8 cellular contexts compared by ENCODE assay signal in the genomic region with DNA sequence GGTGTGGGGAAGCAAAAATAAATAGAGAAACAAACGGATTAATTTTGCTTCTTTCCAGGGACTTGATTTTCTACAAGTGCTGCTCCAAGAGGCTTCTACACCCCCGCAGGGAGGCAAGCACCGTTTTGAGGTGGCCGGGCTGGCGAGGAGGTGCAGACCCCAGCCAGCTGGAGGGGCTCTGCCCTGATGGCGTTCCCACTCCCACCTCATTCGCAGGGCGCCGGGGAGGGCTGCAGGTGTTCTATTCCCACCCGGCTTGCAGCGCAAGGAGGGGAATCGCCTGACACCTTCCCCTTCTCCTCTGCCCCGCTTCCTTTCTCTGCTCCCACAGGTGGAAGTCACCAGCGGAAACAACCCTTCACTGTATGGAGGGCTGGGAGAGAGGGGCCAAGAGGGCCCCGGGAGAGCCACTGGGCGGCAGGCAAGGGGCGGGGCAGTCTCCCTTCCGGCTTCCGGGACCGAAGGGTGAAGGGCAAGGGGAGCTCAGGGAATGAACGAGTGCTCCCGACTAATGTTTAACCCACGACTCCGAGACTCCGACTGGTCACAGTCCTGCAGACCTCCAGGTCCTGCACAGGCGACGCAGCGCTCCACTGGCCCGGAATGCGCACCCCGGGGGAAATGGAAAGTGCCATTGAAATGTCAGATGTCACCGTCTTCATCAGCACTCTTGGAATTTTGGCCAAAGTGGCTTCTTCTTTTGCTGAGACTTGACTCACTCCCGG. TPM values are rescaled to one million over a fixed set of nuclear protein-coding genes. Genes with fewer than 3 reads are reported as not detected.
DNase-seq lines count a peak whose midpoint lies in the region; ATAC-seq and TF ChIP-seq lines count a peak whose summit lies in the region.

No MANE protein-coding gene starts in this region.

- DNase-seq in CMK (ENCODE audit: low read depth) (peak; percentile 37), GM19238 (ENCODE audit: insufficient read length, low spot score) (peak; percentile 64), SJSA1 (ENCODE audit: low read depth in 1 of 2, low spot score in 2 of 2) (peak in 1 of 2 experiments; percentile 57), body of pancreas (peak; percentile 66 to 73 (median 72)), immature natural killer cell (peak in 1 of 3 donors; percentile 1), NCI-H1105 treated with DMSO at 0.1 percent for 48 hours (lab: John Stamatoyannopoulos, UW) (no peak)
- DNase-seq in stimulated activated CD4-positive, alpha-beta T cell treated with anti-CD3 and anti-CD28 coated beads, Interleukin-2, amount 100 ng/mL, for 48 hours: peak; percentile 37 to 39

- peak in 1 of 7 experiments; percentile 1 for TF ChIP-seq CTCF in body of pancreas (IDR thresholded peaks at IDR 0.05)

- H3K27ac Mint-ChIP-seq in immature natural killer cell: peak overlapping the region; percentile 72 to 91 (median 78)

- no peaks in the 10 kb centered on the region for H3K9me3 Mint-ChIP-seq in immature natural killer cell

- H3K27me3 ChIP-seq in SJSA1 (replicated peaks) (no peaks in the 10 kb centered on the region), body of pancreas (no peaks in the 10 kb centered on the region)

- peaks cover 0 to 7% (median 3%) of the 10 kb centered on the region in 3 donors for H3K27me3 Mint-ChIP-seq in immature natural killer cell (ENCODE audit: low read depth in 3 of 3)

- 0 out of 2 replicates have a peak overlapping the region, but pooled peaks have one; percentile 59 for H3K27ac ChIP-seq in SJSA1
- H3K27ac ChIP-seq in body of pancreas: peak overlapping the region; percentile 68 to 88 (median 80)

- H3K9me3 ChIP-seq in SJSA1 (replicated peaks) (no peaks in the 10 kb centered on the region), body of pancreas (no peaks in the 10 kb centered on the region)

- peak in 2 of 3 donors; percentile 45 to 57 for TF ChIP-seq POLR2A in body of pancreas (IDR thresholded peaks at IDR 0.05)

- intact Hi-C loops in body of pancreas (cut with DNase I): loop anchor here (5.0 kb wide), 1 partner anchor 210 kb away; no protein-coding TSS in a partner anchor

- ATAC-seq in HG03432 (IDR thresholded peaks at IDR 0.05; ENCODE audit: unreplicated experiment) (peak; percentile 65), body of pancreas (peak; percentile 66)

- peak overlapping the region; percentile 62 for H3K4me3 ChIP-seq in SJSA1
- H3K4me3 ChIP-seq in body of pancreas: peak overlapping the region; percentile 49 to 88

- peaks cover 13 to 14% of the 10 kb centered on the region in 2 donors for H3K4me1 Mint-ChIP-seq in immature natural killer cell

- 1 to 3% methylated on average over 31 to 33 of the region's 33 CpGs for WGBS in body of pancreas, 2 donors

- peak overlapping the region; percentile 94 to 95 (median 94) for H3K4me3 Mint-ChIP-seq in immature natural killer cell

- H3K36me3 Mint-ChIP-seq in immature natural killer cell: peaks cover 0 to 4% (median 0%) of the 10 kb centered on the region in 3 donors

- H3K4me1 ChIP-seq in SJSA1 (replicated peaks) (peaks cover 39% of the 10 kb centered on the region), body of pancreas (peaks cover 28% of the 10 kb centered on the region)

- peaks cover 12% of the 10 kb centered on the region for H3K36me3 ChIP-seq in SJSA1
- H3K36me3 ChIP-seq in body of pancreas (replicated peaks in 1 of 2; ENCODE audit: insufficient read depth in 1 of 2, low read depth in 2 of 2): no peaks in the 10 kb centered on the region

RNA-seq across cellular contexts. Expression of a gene that starts 29.1 kb away (rescaled TPM):
- not detected in 2 replicates for total RNA-seq in SJSA1 (2014; rRNA removed; shearing (Covaris generic))
- total RNA-seq in body of pancreas: not detected
- polyA plus RNA-seq in immature natural killer cell: not detected

RNA-seq across cellular contexts. Expression of a gene that starts 45.2 kb away (rescaled TPM):
- total RNA-seq in SJSA1 (2014; rRNA removed; shearing (Covaris generic)): not detected in 2 replicates
- total RNA-seq in body of pancreas: not detected
- under 1 TPM in 2 of 3 donors, not detected in 1; 0.27 to 0.56 TPM for polyA plus RNA-seq in immature natural killer cell
